In genomic region chr5:75963554-75963953, GRCh38 we compare ENCODE assay signal across 22 cellular contexts.
"Had no signal": no experiment of that assay in that cellular context is flagged by ENCODE, and none has a peak within 500 bp of the region (broad histone marks: within the 10 kb centered on the region; RNA-seq: fewer than 3 reads in every experiment).

No MANE protein-coding gene starts in this region.

- ATAC-seq: mucosa of descending colon; naive thymus-derived CD4-positive, alpha-beta T cell; natural killer cell treated with Interleukin-12 subunit alpha and Interleukin-12 subunit beta and Interleukin-15 and Interleukin-18, amount 100 ng/mL, for 72 hours; stimulated activated naive CD8-positive, alpha-beta T cell treated with anti-CD3 and anti-CD28 coated beads, Interleukin-15, amount 100 ng/mL, for 72 hours had no signal

- DNase-seq: islet precursor cell; left ventricle myocardium inferior; midbrain; mucosa of descending colon; naive thymus-derived CD4-positive, alpha-beta T cell; ovary; stimulated activated CD4-positive, alpha-beta T cell treated with anti-CD3 and anti-CD28 coated beads, Interleukin-12 subunit alpha, Interleukin-12 subunit beta, amount 100 ng/mL, for 4 hours; stimulated activated CD4-positive, alpha-beta T cell treated with anti-CD3 and anti-CD28 coated beads, Interleukin-15, amount 100 ng/mL, for 24 hours; stimulated activated CD4-positive, alpha-beta T cell treated with anti-CD3 and anti-CD28 coated beads, Interleukin-2, amount 100 ng/mL, for 24 hours; stimulated activated CD4-positive, alpha-beta T cell treated with anti-CD3 and anti-CD28 coated beads, Interleukin-4, amount 100 ng/mL, for 1 hour; stimulated activated naive CD4-positive, alpha-beta T cell treated with Interleukin-2 at 50 U/mL for 16 hours; stimulated activated naive CD8-positive, alpha-beta T cell treated with anti-CD3 and anti-CD28 coated beads, Interleukin-15, amount 100 ng/mL, for 72 hours; substantia nigra; uterus had no signal

- H3K36me3 ChIP-seq: left ventricle myocardium inferior, ovary, right atrium auricular region, tibial nerve, uterus had no signal

- H3K36me3 Mint-ChIP-seq: type B pancreatic cell had no signal

- H3K27ac ChIP-seq: hepatocyte, left ventricle myocardium inferior, ovary, right atrium auricular region, skin epidermis, tibial nerve, uterus had no signal

- H3K27me3 ChIP-seq: hepatocyte, ovary, right atrium auricular region, tibial nerve, uterus had no signal

- H3K4me1 ChIP-seq: left ventricle myocardium inferior, right atrium auricular region, tibial nerve, uterus had no signal

- H3K4me1 Mint-ChIP-seq: stimulated activated naive CD8-positive, alpha-beta T cell treated with anti-CD3 and anti-CD28 coated beads, Interleukin-15, amount 100 ng/mL, for 72 hours had no signal

- H3K4me2 ChIP-seq: hepatocyte had no signal

- H3K4me3 Mint-ChIP-seq: naive thymus-derived CD4-positive, alpha-beta T cell; natural killer cell treated with Interleukin-12 subunit alpha and Interleukin-12 subunit beta and Interleukin-15 and Interleukin-18, amount 100 ng/mL, for 72 hours; stimulated activated naive CD8-positive, alpha-beta T cell treated with anti-CD3 and anti-CD28 coated beads, Interleukin-15, amount 100 ng/mL, for 72 hours; type B pancreatic cell had no signal

- H3K27ac Mint-ChIP-seq: naive thymus-derived CD4-positive, alpha-beta T cell; natural killer cell treated with Interleukin-12 subunit alpha and Interleukin-12 subunit beta and Interleukin-15 and Interleukin-18, amount 100 ng/mL, for 72 hours; progenitor cell of endocrine pancreas; stimulated activated naive CD8-positive, alpha-beta T cell treated with anti-CD3 and anti-CD28 coated beads, Interleukin-15, amount 100 ng/mL, for 72 hours; type B pancreatic cell had no signal

- H3K9me3 ChIP-seq: ovary, right atrium auricular region, uterus had no signal

- H3K4me3 ChIP-seq: hepatocyte, left ventricle myocardium inferior, lung, mucosa of descending colon, ovary, right atrium auricular region, skin epidermis, tibial nerve, uterus had no signal
